ENCODE assay signal across 9 cellular contexts in genomic region chr2:213149332-213149875, GRCh38. TPM values are rescaled to one million over a fixed set of nuclear protein-coding genes. Genes with fewer than 3 reads are reported as not detected.
DNase-seq lines count a peak whose midpoint lies in the region; ATAC-seq lines count a peak whose summit lies in the region.
"Had no signal": no experiment of that assay in that cellular context is flagged by ENCODE, and none has a peak within 500 bp of the region (broad histone marks: within the 10 kb centered on the region; RNA-seq: fewer than 3 reads in every experiment).

No MANE protein-coding gene starts in this region.

- H3K4me3 ChIP-seq in adipocyte (ENCODE audit: low read length) (peak overlapping the region; percentile 99), thymus (ENCODE audit: low read length) (peak overlapping the region; percentile 91)

- no peaks in the 10 kb centered on the region for H3K9me3 Mint-ChIP-seq in activated T-cell treated with anti-CD3 and anti-CD28 coated beads, Interleukin-2, amount 50 U/mL, for 4 hours

- peak overlapping the region; percentile 97 for H3K9ac ChIP-seq in adipocyte (ENCODE audit: low read length)

- no peaks in the 10 kb centered on the region for H3K27me3 ChIP-seq in adipocyte (replicated peaks; ENCODE audit: control insufficient read depth, insufficient read depth, low read length)
- H3K27me3 ChIP-seq in thymus (ENCODE audit: control insufficient read depth, insufficient read depth): no peaks in the 10 kb centered on the region

- H3K4me1 Mint-ChIP-seq in activated T-cell treated with anti-CD3 and anti-CD28 coated beads, Interleukin-2, amount 50 U/mL, for 4 hours (ENCODE audit: low read depth): peaks cover 32% of the 10 kb centered on the region

- H3K4me3 Mint-ChIP-seq in activated T-cell treated with anti-CD3 and anti-CD28 coated beads, Interleukin-2, amount 50 U/mL, for 4 hours: peak overlapping the region; percentile 84

- peaks cover 32% of the 10 kb centered on the region for H3K27me3 Mint-ChIP-seq in activated T-cell treated with anti-CD3 and anti-CD28 coated beads, Interleukin-2, amount 50 U/mL, for 4 hours (ENCODE audit: low read depth)

- H3K4me1 ChIP-seq in adipocyte (ENCODE audit: control insufficient read depth, insufficient read depth, low read length) (peaks cover 24% of the 10 kb centered on the region), thymus (ENCODE audit: control insufficient read depth, insufficient read depth, low read length) (peaks cover 5% of the 10 kb centered on the region)

- no peaks in the 10 kb centered on the region for H3K36me3 Mint-ChIP-seq in activated T-cell treated with anti-CD3 and anti-CD28 coated beads, Interleukin-2, amount 50 U/mL, for 4 hours (ENCODE audit: insufficient read depth)

- H3K27ac ChIP-seq in thymus (ENCODE audit: low read depth): peak overlapping the region; percentile 92

- under 1% methylated on average over 3 of the region's 3 CpGs for WGBS in thymus

- no peak for DNase-seq in activated T-cell treated with anti-CD3 and anti-CD28 coated beads, Interleukin-2, amount 50 U/mL, for 4 hours
- DNase-seq in activated T-cell treated with anti-CD3 and anti-CD28 coated beads for 4 hours (no peak), adipocyte (ENCODE audit: low read depth) (peak; percentile 37), left kidney (ENCODE audit: low read depth, low spot score) (peak; percentile 8), activated gamma-delta T cell treated with Interleukin-2 at 50 U/mL for 16 hours (no peak)
- no peak for DNase-seq in activated CD4-positive, CD25-positive, alpha-beta regulatory T cell (lab: John Stamatoyannopoulos, UW)
- DNase-seq: DMS 273 treated with DMSO at 0.1 percent for 48 hours had no signal

- H3K9me3 ChIP-seq in adipocyte (ENCODE audit: control insufficient read depth, low read length) (no peaks in the 10 kb centered on the region), thymus (ENCODE audit: control insufficient read depth) (no peaks in the 10 kb centered on the region)

- H3K36me3 ChIP-seq in adipocyte (ENCODE audit: control insufficient read depth, insufficient read depth, low read length, severe bottlenecking) (no peaks in the 10 kb centered on the region), thymus (ENCODE audit: control insufficient read depth, insufficient read depth) (no peaks in the 10 kb centered on the region)

- ATAC-seq in activated T-cell treated with anti-CD3 and anti-CD28 coated beads, Interleukin-2, amount 50 U/mL, for 4 hours: no peak
- ATAC-seq in HG03097 (IDR thresholded peaks at IDR 0.05; ENCODE audit: low FRiP score, unreplicated experiment): no peak

RNA-seq across cellular contexts. Expression of gene IKZF2, which starts 2.0 kb away (rescaled TPM):
- 10 to 100 TPM in 2 of 3 donors, 1 to 10 TPM in 1; 8.0 to 11.2 (median 10.5) TPM for total RNA-seq in activated T-cell treated with anti-CD3 and anti-CD28 coated beads, Interleukin-2, amount 50 U/mL, for 4 hours
- 19.2 TPM for polyA plus RNA-seq in thymus

Comparison
In these comparisons a context has a peak if more than half of its experiments do, and no peak if none do; other contexts are left out.
1. DNase-seq: peak in adipocyte (single experiment) and left kidney (single experiment); none in activated T-cell treated with anti-CD3 and anti-CD28 coated beads, Interleukin-2, amount 50 U/mL, for 4 hours (single experiment), activated T-cell treated with anti-CD3 and anti-CD28 coated beads for 4 hours (single experiment), activated gamma-delta T cell treated with Interleukin-2 at 50 U/mL for 16 hours (single experiment) and activated CD4-positive, CD25-positive, alpha-beta regulatory T cell (0 of 4).